Comparison of ENCODE assay signal across 27 cellular contexts in the genomic region with DNA sequence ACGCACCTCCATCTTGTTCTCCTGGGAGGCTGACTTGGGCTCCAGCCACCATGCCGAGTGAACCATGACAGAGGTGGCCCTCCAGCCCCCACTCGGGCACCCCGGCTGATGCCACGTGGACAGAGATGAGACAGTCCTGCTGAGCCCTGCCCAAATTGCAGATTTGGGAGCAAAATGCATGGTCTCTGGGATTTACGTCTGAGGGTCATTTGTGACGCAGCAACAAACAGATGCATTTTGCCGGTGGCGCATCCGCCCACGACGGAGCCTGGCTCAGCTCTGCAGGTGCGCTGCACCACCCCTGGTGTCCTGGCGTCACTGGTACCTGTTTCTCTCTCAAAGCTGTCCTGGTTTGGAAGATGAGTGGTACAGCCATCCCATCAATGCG. TPM values are rescaled to one million over a fixed set of nuclear protein-coding genes. Genes with fewer than 3 reads are reported as not detected.
A peak's percentile ranks its signal among the peaks of the same experiment; 100 is the strongest.
DNase-seq lines count a peak whose midpoint lies in the region; ATAC-seq, FAIRE-seq and TF ChIP-seq lines count a peak whose summit lies in the region.
"Had no signal": no experiment of that assay in that cellular context is flagged by ENCODE, and none has a peak within 500 bp of the region (broad histone marks: within the 10 kb centered on the region; RNA-seq: fewer than 3 reads in every experiment).

No MANE protein-coding gene starts in this region.

- no TSS peak for BruUV-seq in HepG2 (replicated peaks; lab: Mats Ljungman, UMichigan)

- H3K27me3 ChIP-seq in HepG2 (ENCODE audit: control insufficient read depth in 1 of 2, insufficient read depth in 2 of 2, low read length in 2 of 2), result peaks cover 14 to 28% of the 10 kb centered on the region in 2 experiments; a peak in 4 of 5 replicates
- H3K27me3 ChIP-seq in right lobe of liver, result no peaks in the 10 kb centered on the region
- peaks cover 38% of the 10 kb centered on the region for H3K27me3 ChIP-seq in OCI-LY3 (ENCODE audit: low read depth, low read length)
- H3K27me3 ChIP-seq in brain microvascular endothelial cell (replicated peaks), result no peaks in the 10 kb centered on the region
- H3K27me3 ChIP-seq: pancreas, right atrium auricular region had no signal

- H3K4me3 ChIP-seq in HepG2 (replicated peaks in 1 of 3; ENCODE audit: insufficient read depth in 1 of 3, low read depth in 2 of 3, low read length in 3 of 3) (peak overlapping the region in 1 of 3 experiments; percentile 40; a peak in 2 of 6 replicates), right lobe of liver (no peak overlapping the region), OCI-LY3 (ENCODE audit: low read length) (no peak overlapping the region), brain microvascular endothelial cell (ENCODE audit: low read depth, low read length) (no peak overlapping the region)
- H3K4me3 ChIP-seq: pancreas, right atrium auricular region had no signal

- peaks cover 6 to 11% of the 10 kb centered on the region in 2 donors for H3K36me3 Mint-ChIP-seq in stimulated activated naive B cell treated with anti-CD40 and anti-IgM and Interleukin-4, amounts not matched to agents 10 μg/mL and 1 μg/mL and 100 μg/mL, for 72 hours
- H3K36me3 Mint-ChIP-seq: CD8-positive, alpha-beta memory T cell; type B pancreatic cell had no signal

- peak overlapping the region; percentile 22 to 57 for H3K4me3 Mint-ChIP-seq in stimulated activated naive B cell treated with anti-CD40 and anti-IgM and Interleukin-4, amounts not matched to agents 10 μg/mL and 1 μg/mL and 100 μg/mL, for 72 hours
- H3K4me3 Mint-ChIP-seq: activated CD4-positive, alpha-beta T cell treated with anti-CD3 and anti-CD28 coated beads, Interleukin-2, amount 10 ng/mL, durations not matched to agents 24 days and 14 days; activated T-cell treated with anti-CD3 and anti-CD28 coated beads, Interleukin-2, amount 50 U/mL, for 24 hours; CD8-positive, alpha-beta memory T cell; nephron progenitor cell; type B pancreatic cell had no signal

- peaks cover 4% of the 10 kb centered on the region; the same call in 1 of the 2 replicates for H3K9me3 ChIP-seq in HepG2 (ENCODE audit: low read length)
- H3K9me3 ChIP-seq in right lobe of liver, result no peaks in the 10 kb centered on the region
- H3K9me3 ChIP-seq in OCI-LY3 (ENCODE audit: insufficient read depth, low read length), result no peaks in the 10 kb centered on the region
- H3K9me3 ChIP-seq: pancreas had no signal

- H3K79me2 ChIP-seq in HepG2 (ENCODE audit: insufficient read depth, low read length) (no peaks in the 10 kb centered on the region), OCI-LY3 (ENCODE audit: low read length) (no peaks in the 10 kb centered on the region)

- TF ChIP-seq EP300 in HepG2 (IDR thresholded peaks at IDR 0.05; ENCODE audit: low read depth in 2 of 2, low read length in 2 of 2) (no peak), HepG2 (CRISPR knock-in tag; IDR thresholded peaks at IDR 0.05; ENCODE audit: borderline replicate concordance) (no peak)

- peak overlapping the region; percentile 61 for H3K4me2 ChIP-seq in HepG2 (ENCODE audit: low read depth, low read length)
- peak overlapping the region; percentile 67 for H3K4me2 ChIP-seq in OCI-LY3 (ENCODE audit: low read length)

- POLR2A ChIA-PET in HepG2 (lab: Yijun Ruan, JAX), result interaction anchor here (0.8 to 1.5 kb wide), 3 partner anchors 7 to 29 kb away, joined by 3 to 11 read pairs (median 3); no protein-coding TSS in a partner anchor

- H3K27ac Mint-ChIP-seq in stimulated activated naive B cell treated with anti-CD40 and anti-IgM and Interleukin-4, amounts not matched to agents 10 μg/mL and 1 μg/mL and 100 μg/mL, for 72 hours, result peak overlapping the region; percentile 94
- H3K27ac Mint-ChIP-seq: activated CD4-positive, alpha-beta T cell treated with anti-CD3 and anti-CD28 coated beads, Interleukin-2, amount 10 ng/mL, durations not matched to agents 24 days and 14 days; activated T-cell treated with anti-CD3 and anti-CD28 coated beads, Interleukin-2, amount 50 U/mL, for 24 hours; CD8-positive, alpha-beta memory T cell had no signal

- TF ChIP-seq RAD21 in HepG2 (CRISPR knock-in tag; IDR thresholded peaks at IDR 0.05), result no peak

- ATAC-seq in HepG2 (no peak), right lobe of liver (no peak)
- ATAC-seq in stimulated activated naive B cell treated with anti-CD40 and anti-IgM and Interleukin-4, amounts not matched to agents 10 μg/mL and 1 μg/mL and 100 μg/mL, for 72 hours (replicated peaks), result no peak
- ATAC-seq: left ventricle myocardium superior had no signal

- FAIRE-seq in HepG2 (lab: Jason Lieb, UNC), result no peak
- FAIRE-seq: A204.1, keratinocyte, pancreas had no signal

- peaks cover 8% of the 10 kb centered on the region in 2 donors for H3K9me3 Mint-ChIP-seq in stimulated activated naive B cell treated with anti-CD40 and anti-IgM and Interleukin-4, amounts not matched to agents 10 μg/mL and 1 μg/mL and 100 μg/mL, for 72 hours
- H3K9me3 Mint-ChIP-seq: activated T-cell treated with anti-CD3 and anti-CD28 coated beads, Interleukin-2, amount 50 U/mL, for 24 hours had no signal

- no peaks in the 10 kb centered on the region for H3K27me3 Mint-ChIP-seq in stimulated activated naive B cell treated with anti-CD40 and anti-IgM and Interleukin-4, amounts not matched to agents 10 μg/mL and 1 μg/mL and 100 μg/mL, for 72 hours

- H3K27ac ChIP-seq in HepG2 (ENCODE audit: extremely low read length, insufficient read depth, low read length) (no peak overlapping the region), right lobe of liver (no peak overlapping the region), OCI-LY3 (ENCODE audit: low read length) (no peak overlapping the region), brain microvascular endothelial cell (no peak overlapping the region)
- H3K27ac ChIP-seq: pancreas, right atrium auricular region, WERI-Rb-1 had no signal

- CTCF ChIA-PET in HepG2 (lab: Yijun Ruan, JAX; ENCODE audit: low intra/inter-chr PET ratio, low total read pairs), result no interaction called here

- in situ Hi-C loops in HepG2 (cut with HindIII; ENCODE audit: extremely low pct_ligation_motif_present, low pct_unique_long_range_greater_than_20kb) (loop anchor here (10.0 kb wide), 1 partner anchor 166 kb away; no protein-coding TSS in a partner anchor), brain microvascular endothelial cell (cut with HindIII; ENCODE audit: low pct_ligation_motif_present, low sequenced_read_pairs) (no loop called here)

- TF ChIP-seq POLR2A in HepG2 (IDR thresholded peaks at IDR 0.05; ENCODE audit: insufficient read depth in 1 of 2, low read depth in 2 of 2, low read length in 2 of 2) (no peak), right lobe of liver (IDR thresholded peaks at IDR 0.05) (no peak)

- H4K20me1 ChIP-seq in HepG2 (ENCODE audit: insufficient read depth, low read length) (no peaks in the 10 kb centered on the region), OCI-LY3 (ENCODE audit: insufficient read depth, low read length) (no peaks in the 10 kb centered on the region)

- WGBS in HepG2 (ENCODE audit: low lambda C conversion rate), result 66% methylated on average over 11 of the region's 15 CpGs
- WGBS in right lobe of liver (ENCODE audit: insufficient coverage, low coverage, low lambda C conversion rate, missing lambda C conversion rate), result 64% methylated on average over 5 of the region's 15 CpGs

- H3K4me1 Mint-ChIP-seq in stimulated activated naive B cell treated with anti-CD40 and anti-IgM and Interleukin-4, amounts not matched to agents 10 μg/mL and 1 μg/mL and 100 μg/mL, for 72 hours, result peaks cover 66 to 90% of the 10 kb centered on the region in 2 donors

- no peak overlapping the region for H2AFZ ChIP-seq in HepG2 (ENCODE audit: low read length)
- no peak overlapping the region for H2AFZ ChIP-seq in OCI-LY3 (ENCODE audit: low read depth, low read length)

- H3K9ac ChIP-seq in HepG2 (ENCODE audit: insufficient read depth, low read depth, low read length), result no peak overlapping the region
- H3K9ac ChIP-seq in OCI-LY3 (ENCODE audit: low read length), result no peak overlapping the region

- H3K4me1 ChIP-seq in HepG2 (ENCODE audit: insufficient read depth, low read length) (peaks cover 57% of the 10 kb centered on the region), right lobe of liver (peaks cover 0 to 27% (median 3%) of the 10 kb centered on the region in 4 donors), OCI-LY3 (ENCODE audit: low read length) (peaks cover 57% of the 10 kb centered on the region)

- H3K36me3 ChIP-seq in HepG2 (replicated peaks in 1 of 2; ENCODE audit: control insufficient read depth in 1 of 2, insufficient read depth in 2 of 2, low read length in 2 of 2) (no peaks in the 10 kb centered on the region), right lobe of liver (no peaks in the 10 kb centered on the region), OCI-LY3 (replicated peaks; ENCODE audit: low read depth, low read length) (no peaks in the 10 kb centered on the region), brain microvascular endothelial cell (replicated peaks) (no peaks in the 10 kb centered on the region)
- H3K36me3 ChIP-seq: pancreas, right atrium auricular region, WERI-Rb-1 had no signal

- TF ChIP-seq CTCF in HepG2 (CRISPR knock-in tag; IDR thresholded peaks at IDR 0.05) (no peak), right lobe of liver (IDR thresholded peaks at IDR 0.05) (no peak), OCI-LY3 (IDR thresholded peaks at IDR 0.05; ENCODE audit: low read depth, low read length) (no peak), brain microvascular endothelial cell (IDR thresholded peaks at IDR 0.05; ENCODE audit: low read depth, low read length, missing control alignments) (no peak)

- intact Hi-C loops in HepG2 (cut with micrococcal nuclease; ENCODE audit: unreplicated experiment) (no loop called here), right lobe of liver (cut with DNase I) (no loop called here)

- no peak for DNase-seq in HepG2 (ENCODE audit: low spot score)
- no peak for DNase-seq in right lobe of liver
- peak; percentile 82 for DNase-seq in germinal center (ENCODE audit: low spot score)
- peak; percentile 47 for DNase-seq in stimulated activated naive B cell treated with anti-CD40 and anti-IgM and Interleukin-4, amounts not matched to agents 10 μg/mL and 1 μg/mL and 100 μg/mL, for 72 hours
- DNase-seq in MV-4-11 (lab: John Stamatoyannopoulos, UW), result no peak
- no peak for DNase-seq in brain microvascular endothelial cell
- DNase-seq in HK-2 (ENCODE audit: unreplicated experiment), result no peak
- DNase-seq: activated CD4-positive, alpha-beta T cell treated with anti-CD3 and anti-CD28 coated beads, Interleukin-2, amount 10 ng/mL, durations not matched to agents 24 days and 14 days; activated naive CD4-positive, alpha-beta T cell; activated T-cell treated with anti-CD3 and anti-CD28 coated beads, Interleukin-2, amount 50 U/mL, for 24 hours; CD8-positive, alpha-beta memory T cell; glutamatergic neuron; left ventricle myocardium superior; midbrain; NCI-H2029; NCI-H226; nephron progenitor cell; stimulated activated CD4-positive, alpha-beta T cell treated with anti-CD3 and anti-CD28 coated beads, Interleukin-2, amount 100 ng/mL, for 48 hours; T1000 had no signal

RNA-seq across cellular contexts. Expression of a gene that starts 31.1 kb away (rescaled TPM):
- total RNA-seq in HepG2 (2016; rRNA removed; fragmentation: Illumina TruSeq; extraction: Trizol), result 16.4 and 18.1 TPM in 2 replicates
- total RNA-seq in HepG2 (2016; cell fraction: cytosol; rRNA removed; fragmentation: Illumina TruSeq; extraction: Trizol; ENCODE audit: low read depth), result 11.2 and 14.6 TPM in 2 replicates
- 17.0 and 18.3 TPM in 2 replicates for total RNA-seq in HepG2 (2016; cell fraction: insoluble cytoplasmic fraction; rRNA removed; fragmentation: Illumina TruSeq; extraction: Trizol)
- 23.4 and 24.7 TPM in 2 replicates for total RNA-seq in HepG2 (2016; cell fraction: membrane; rRNA removed; fragmentation: Illumina TruSeq; extraction: Trizol)
- total RNA-seq in HepG2 (2016; cell fraction: nucleus; rRNA removed; fragmentation: Illumina TruSeq; extraction: Trizol), result 17.7 and 25.0 TPM in 2 replicates
- 26.4 and 33.4 TPM in 2 replicates for polyA plus RNA-seq in HepG2 (2011; rRNA removed)
- polyA plus RNA-seq in HepG2 (2011; cell fraction: cytosol; rRNA removed), result 14.8 and 26.4 TPM in 2 replicates
- polyA plus RNA-seq in HepG2 (2011; cell fraction: nucleus; rRNA removed), result 229 and 296 TPM in 2 replicates
- 28.4 and 33.9 TPM in 2 replicates for polyA plus RNA-seq in HepG2 (2012)
- polyA plus RNA-seq in HepG2 (2016; cell fraction: cytosol; fragmentation: Illumina TruSeq; extraction: Trizol; ENCODE audit: low read depth), result 13.6 and 14.2 TPM in 2 replicates
- 20.2 and 25.5 TPM in 2 replicates for polyA plus RNA-seq in HepG2 (2016; cell fraction: insoluble cytoplasmic fraction; fragmentation: Illumina TruSeq; extraction: Trizol; ENCODE audit: low read depth)
- 17.5 and 20.7 TPM in 2 replicates for polyA plus RNA-seq in HepG2 (2016; cell fraction: membrane; fragmentation: Illumina TruSeq; extraction: Trizol; ENCODE audit: low read depth)
- polyA plus RNA-seq in HepG2 (2016; cell fraction: nucleus; fragmentation: Illumina TruSeq; extraction: Trizol; ENCODE audit: insufficient read depth, low read depth), result 61.5 and 67.7 TPM in 2 replicates
- 34.0 and 46.7 TPM in 2 replicates for polyA minus RNA-seq in HepG2 (2011; rRNA and poly(A)+ RNA removed; ENCODE audit: low replicate concordance)
- polyA minus RNA-seq in HepG2 (2011; cell fraction: cytosol; rRNA and poly(A)+ RNA removed), result 23.8 and 25.1 TPM in 2 replicates
- 29.2 and 32.3 TPM in 2 replicates for polyA minus RNA-seq in HepG2 (2011; cell fraction: nucleus; rRNA and poly(A)+ RNA removed)
- 10 to 100 TPM; 47.5 to 98.2 (median 71.4) TPM for total RNA-seq in right lobe of liver

RNA-seq across cellular contexts. Expression of a gene that starts 53.7 kb away (rescaled TPM):
- not detected in 2 replicates for total RNA-seq in HepG2 (2016; rRNA removed; fragmentation: Illumina TruSeq; extraction: Trizol)
- not detected in 2 replicates for total RNA-seq in HepG2 (2016; cell fraction: cytosol; rRNA removed; fragmentation: Illumina TruSeq; extraction: Trizol; ENCODE audit: low read depth)
- not detected in 2 replicates for total RNA-seq in HepG2 (2016; cell fraction: insoluble cytoplasmic fraction; rRNA removed; fragmentation: Illumina TruSeq; extraction: Trizol)
- not detected in 2 replicates for total RNA-seq in HepG2 (2016; cell fraction: membrane; rRNA removed; fragmentation: Illumina TruSeq; extraction: Trizol)
- not detected in 2 replicates for total RNA-seq in HepG2 (2016; cell fraction: nucleus; rRNA removed; fragmentation: Illumina TruSeq; extraction: Trizol)
- polyA plus RNA-seq in HepG2 (2011; rRNA removed), result not detected in 2 replicates
- polyA plus RNA-seq in HepG2 (2011; cell fraction: cytosol; rRNA removed), result not detected in 2 replicates
- polyA plus RNA-seq in HepG2 (2011; cell fraction: nucleus; rRNA removed), result not detected in 2 replicates
- polyA plus RNA-seq in HepG2 (2012), result not detected in 2 replicates
- polyA plus RNA-seq in HepG2 (2016; cell fraction: cytosol; fragmentation: Illumina TruSeq; extraction: Trizol; ENCODE audit: low read depth), result not detected in 2 replicates
- not detected in 2 replicates for polyA plus RNA-seq in HepG2 (2016; cell fraction: insoluble cytoplasmic fraction; fragmentation: Illumina TruSeq; extraction: Trizol; ENCODE audit: low read depth)
- polyA plus RNA-seq in HepG2 (2016; cell fraction: membrane; fragmentation: Illumina TruSeq; extraction: Trizol; ENCODE audit: low read depth), result not detected in 2 replicates
- polyA plus RNA-seq in HepG2 (2016; cell fraction: nucleus; fragmentation: Illumina TruSeq; extraction: Trizol; ENCODE audit: insufficient read depth, low read depth), result not detected in 2 replicates
- 0.28 TPM in 1 of 2 replicates, not detected in the other for polyA minus RNA-seq in HepG2 (2011; rRNA and poly(A)+ RNA removed; ENCODE audit: low replicate concordance)
- not detected in 2 replicates for polyA minus RNA-seq in HepG2 (2011; cell fraction: cytosol; rRNA and poly(A)+ RNA removed)
- polyA minus RNA-seq in HepG2 (2011; cell fraction: nucleus; rRNA and poly(A)+ RNA removed), result not detected in 2 replicates
- total RNA-seq in right lobe of liver, result under 1 TPM in 2 of 6 experiments, not detected in 4; 0.17 to 0.18 TPM
- total RNA-seq: left ventricle myocardium superior, subcutaneous adipose tissue had no signal
- polyA plus RNA-seq: CD8-positive, alpha-beta memory T cell; keratinocyte had no signal

Comparison
In these comparisons a context has a peak if more than half of its experiments do, and no peak if none do; other contexts are left out.
1. DNase-seq: peak in germinal center (single experiment) and stimulated activated naive B cell treated with anti-CD40 and anti-IgM and Interleukin-4, amounts not matched to agents 10 μg/mL and 1 μg/mL and 100 μg/mL, for 72 hours (single experiment); none in HepG2 (single experiment), right lobe of liver (0 of 3), MV-4-11 (single experiment), brain microvascular endothelial cell (single experiment) and HK-2 (single experiment).